In genomic region chr14:60775296-60775695, GRCh38 we compare ENCODE assay signal across 1 cellular context.
TF ChIP-seq lines count a peak whose summit lies in the region.

No MANE protein-coding gene starts in this region.

TF ChIP-seq in SK-N-SH, 30 proteins besides CTCF, POLR2A, EP300 and RAD21 (continued from another document):
- TF ChIP-seq TEAD4 (IDR thresholded peaks at IDR 0.05; ENCODE audit: borderline replicate concordance, insufficient read depth) = 0 out of 2 replicates have a peak, but pooled peaks have one; percentile 52
